8 cellular contexts compared by ENCODE assay signal in genomic region chr17:61389670-61390478, GRCh38. TPM values are rescaled to one million over a fixed set of nuclear protein-coding genes. Genes with fewer than 3 reads are reported as not detected.
A peak's percentile ranks its signal among the peaks of the same experiment; 100 is the strongest.
DNase-seq lines count a peak whose midpoint lies in the region; ATAC-seq and TF ChIP-seq lines count a peak whose summit lies in the region.

No MANE protein-coding gene starts in this region.

- peaks cover 0 to 7% of the 10 kb centered on the region in 2 donors for H3K36me3 Mint-ChIP-seq in CD14-positive monocyte
- no peaks in the 10 kb centered on the region for H3K36me3 Mint-ChIP-seq in activated CD4-positive, alpha-beta T cell treated with anti-CD3 and anti-CD28 coated beads, Interleukin-2, amount 10 ng/mL, durations not matched to agents 7 days and 5 days (ENCODE audit: low read depth)

- no peak for ATAC-seq in omental fat pad (ENCODE audit: low FRiP score)
- ATAC-seq in GM21515 (IDR thresholded peaks at IDR 0.05; ENCODE audit: unreplicated experiment): no peak
- ATAC-seq in HG03571 (IDR thresholded peaks at IDR 0.05; ENCODE audit: unreplicated experiment): no peak

- DNase-seq in CD14-positive monocyte (ENCODE audit: low spot score): no peak
- DNase-seq in HuH-7 (ENCODE audit: low spot score): peak; percentile 82
- DNase-seq in activated CD4-positive, alpha-beta T cell treated with anti-CD3 and anti-CD28 coated beads, Interleukin-2, amount 10 ng/mL, durations not matched to agents 7 days and 5 days: peak; percentile 36
- no peak for DNase-seq in fibroblast of mammary gland (ENCODE audit: low read depth)
- peak; percentile 54 for DNase-seq in omental fat pad (ENCODE audit: low spot score)
- DNase-seq in SW 1271 (lab: John Stamatoyannopoulos, UW): no peak

- intact Hi-C loops in CD14-positive monocyte (cut with micrococcal nuclease): loop anchor here (5.0 to 10.0 kb wide), 4 partner anchors 385 to 668 kb away; no protein-coding TSS in a partner anchor

- H3K4me1 Mint-ChIP-seq in CD14-positive monocyte: peaks cover 3% of the 10 kb centered on the region
- peaks cover 1% of the 10 kb centered on the region for H3K4me1 Mint-ChIP-seq in activated CD4-positive, alpha-beta T cell treated with anti-CD3 and anti-CD28 coated beads, Interleukin-2, amount 10 ng/mL, durations not matched to agents 7 days and 5 days

- CTCF ChIA-PET in activated CD4-positive, alpha-beta T cell treated with anti-CD3 and anti-CD28 coated beads, Interleukin-2, amount 10 ng/mL, durations not matched to agents 7 days and 5 days (lab: Charles Lee): interaction anchor here (1.6 to 2.5 kb wide), 2 partner anchors 9 to 23 kb away, joined by 3 to 5 read pairs; no protein-coding TSS in a partner anchor

- H3K4me3 ChIP-seq in fibroblast of mammary gland (ENCODE audit: control insufficient read depth, low read depth, low read length): no peak overlapping the region

- TF ChIP-seq CTCF in CD14-positive monocyte (IDR thresholded peaks at IDR 0.05): peak; percentile 97
- TF ChIP-seq CTCF in fibroblast of mammary gland (conservative IDR thresholded peaks at IDR 0.05; ENCODE audit: control insufficient read depth, insufficient read depth, low read depth, low read length): peak; percentile 77
- peak in 1 of 3 donors; percentile 44 for TF ChIP-seq CTCF in omental fat pad (IDR thresholded peaks at IDR 0.05)

- H3K27me3 Mint-ChIP-seq in CD14-positive monocyte (ENCODE audit: low read depth in 3 of 3): peaks cover 21 to 45% (median 24%) of the 10 kb centered on the region in 3 donors
- peaks cover 8% of the 10 kb centered on the region for H3K27me3 Mint-ChIP-seq in activated CD4-positive, alpha-beta T cell treated with anti-CD3 and anti-CD28 coated beads, Interleukin-2, amount 10 ng/mL, durations not matched to agents 7 days and 5 days

- peaks cover 0 to 3% (median 0%) of the 10 kb centered on the region in 7 donors for H3K9me3 Mint-ChIP-seq in CD14-positive monocyte
- H3K9me3 Mint-ChIP-seq in activated CD4-positive, alpha-beta T cell treated with anti-CD3 and anti-CD28 coated beads, Interleukin-2, amount 10 ng/mL, durations not matched to agents 7 days and 5 days: no peaks in the 10 kb centered on the region

- no peak overlapping the region for H3K27ac Mint-ChIP-seq in CD14-positive monocyte
- no peak overlapping the region for H3K27ac Mint-ChIP-seq in activated CD4-positive, alpha-beta T cell treated with anti-CD3 and anti-CD28 coated beads, Interleukin-2, amount 10 ng/mL, durations not matched to agents 7 days and 5 days

- no peak overlapping the region for H3K4me3 Mint-ChIP-seq in CD14-positive monocyte
- no peak overlapping the region for H3K4me3 Mint-ChIP-seq in activated CD4-positive, alpha-beta T cell treated with anti-CD3 and anti-CD28 coated beads, Interleukin-2, amount 10 ng/mL, durations not matched to agents 7 days and 5 days

- POLR2A ChIA-PET in activated CD4-positive, alpha-beta T cell treated with anti-CD3 and anti-CD28 coated beads, Interleukin-2, amount 10 ng/mL, durations not matched to agents 7 days and 5 days (lab: Charles Lee): no interaction called here

RNA-seq across cellular contexts. Expression of gene TBX2, which starts 9.8 kb away (rescaled TPM):
- polyA plus RNA-seq in CD14-positive monocyte: not detected
- total RNA-seq in activated CD4-positive, alpha-beta T cell treated with anti-CD3 and anti-CD28 coated beads, Interleukin-2, amount 10 ng/mL, durations not matched to agents 7 days and 5 days: not detected
- 10 to 100 TPM in 2 of 4 donors, 1 to 10 TPM in 2; 3.1 to 14.2 (median 9.6) TPM for total RNA-seq in omental fat pad

Comparison
In these comparisons a context has a peak if more than half of its experiments do, and no peak if none do; other contexts are left out.
1. DNase-seq: peak in HuH-7 (single experiment), activated CD4-positive, alpha-beta T cell treated with anti-CD3 and anti-CD28 coated beads, Interleukin-2, amount 10 ng/mL, durations not matched to agents 7 days and 5 days (single experiment) and omental fat pad (single experiment); none in CD14-positive monocyte (single experiment), fibroblast of mammary gland (single experiment) and SW 1271 (0 of 2).
2. RNA of gene TBX2, which starts 9.8 kb away (total RNA-seq): 3.1 to 14.2 TPM in omental fat pad; not detected in activated CD4-positive, alpha-beta T cell treated with anti-CD3 and anti-CD28 coated beads, Interleukin-2, amount 10 ng/mL, durations not matched to agents 7 days and 5 days; every median in the first group is over 4 times any median in the second.